Comparison of ENCODE assay signal across 20 cellular contexts in the genomic region with DNA sequence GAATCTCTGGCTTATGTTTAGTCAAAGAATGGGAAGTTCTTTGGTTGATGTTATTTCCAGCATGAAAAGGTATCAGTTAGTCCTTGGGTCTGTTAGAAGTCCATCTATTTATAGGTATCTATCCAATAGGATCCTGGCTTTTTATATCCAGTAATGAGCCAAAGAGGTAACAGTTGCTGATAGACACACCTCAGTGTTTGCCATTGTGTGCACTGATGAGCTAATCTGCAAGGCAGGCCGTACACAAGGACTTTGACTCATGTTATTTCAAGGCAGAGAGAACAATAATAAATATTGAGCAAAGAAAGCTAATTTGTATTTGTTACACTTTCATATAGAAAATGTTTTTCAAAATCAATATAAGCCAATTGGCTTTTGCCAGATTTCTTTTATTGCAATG. TPM values are rescaled to one million over a fixed set of nuclear protein-coding genes. Genes with fewer than 3 reads are reported as not detected.
DNase-seq lines count a peak whose midpoint lies in the region; ATAC-seq, FAIRE-seq and TF ChIP-seq lines count a peak whose summit lies in the region.
"Had no signal": no experiment of that assay in that cellular context is flagged by ENCODE, and none has a peak within 500 bp of the region (broad histone marks: within the 10 kb centered on the region; RNA-seq: fewer than 3 reads in every experiment).

No MANE protein-coding gene starts in this region.

- H3K27me3 Mint-ChIP-seq in neural progenitor cell (ENCODE audit: insufficient read depth, low read depth), result peaks cover 4% of the 10 kb centered on the region

- no peak overlapping the region for H2AFZ ChIP-seq in neural progenitor cell (replicated peaks)

- no peak for DNase-seq in left ventricle myocardium superior
- no peak for DNase-seq in Right ventricle myocardium inferior (ENCODE audit: missing footprints)
- DNase-seq in epithelial cell of esophagus (ENCODE audit: low read depth), result peak; percentile 6
- peak in 1 of 3 donors; percentile 56 for DNase-seq in right lobe of liver
- peak; percentile 8 for DNase-seq in small intestine
- DNase-seq in NK-92 treated with Interleukin-12 subunit alpha and Interleukin-12 subunit beta, amount 100 ng/mL, for 24 hours (lab: John Stamatoyannopoulos, UW), result no peak
- no peak for DNase-seq in neural progenitor cell (ENCODE audit: low spot score)
- no peak for DNase-seq in retina
- DNase-seq: ACHN; CD4-positive, alpha-beta memory T cell; DND-41; GDM1; GOT3; HCEC 1CT; HFFc6 had no signal

- no peak overlapping the region for H3K4me3 ChIP-seq in epithelial cell of esophagus (ENCODE audit: low read length)
- H3K4me3 ChIP-seq in right lobe of liver, result no peak overlapping the region
- no peak overlapping the region for H3K4me3 ChIP-seq in small intestine (ENCODE audit: low read depth in 1 of 2, low read length in 2 of 2)
- H3K4me3 ChIP-seq in neural progenitor cell, result no peak overlapping the region

- H3K36me3 ChIP-seq in right lobe of liver (no peaks in the 10 kb centered on the region), small intestine (ENCODE audit: control insufficient read depth in 2 of 2, insufficient read depth in 2 of 2, low read length in 2 of 2) (no peaks in the 10 kb centered on the region), neural progenitor cell (no peaks in the 10 kb centered on the region)

- no peak for FAIRE-seq in small intestine (lab: Jason Lieb, UNC)
- FAIRE-seq: D721Med, GM19239 had no signal

- H3F3A ChIP-seq in neural progenitor cell (ENCODE audit: low read depth), result no peaks in the 10 kb centered on the region

- no peak overlapping the region for H3K9ac ChIP-seq in neural progenitor cell

- ATAC-seq in left ventricle myocardium superior, result peak; percentile 93
- no peak for ATAC-seq in Right ventricle myocardium inferior
- ATAC-seq in right lobe of liver, result peak; percentile 52 to 75 (median 64)

- H3K4me1 ChIP-seq in right lobe of liver (peaks cover 0 to 35% (median 9%) of the 10 kb centered on the region in 4 donors), small intestine (ENCODE audit: control insufficient read depth in 2 of 2, insufficient read depth in 1 of 2, low read depth in 1 of 2, low read length in 1 of 2) (no peaks in the 10 kb centered on the region), neural progenitor cell (no peaks in the 10 kb centered on the region)

- no peaks in the 10 kb centered on the region for H3K27me3 ChIP-seq in right lobe of liver
- H3K27me3 ChIP-seq in small intestine (ENCODE audit: control insufficient read depth in 2 of 2, insufficient read depth in 2 of 2, low read length in 2 of 2), result no peaks in the 10 kb centered on the region
- H3K27me3 ChIP-seq in neural progenitor cell, result no peaks in the 10 kb centered on the region

- H3K9me3 ChIP-seq in right lobe of liver (no peaks in the 10 kb centered on the region), small intestine (ENCODE audit: control insufficient read depth, low read depth) (no peaks in the 10 kb centered on the region), neural progenitor cell (ENCODE audit: low read depth) (no peaks in the 10 kb centered on the region)

- H3K4me2 ChIP-seq in neural progenitor cell, result no peak overlapping the region

- H3K4me1 Mint-ChIP-seq in neural progenitor cell, result peaks cover 5% of the 10 kb centered on the region
- H3K4me1 Mint-ChIP-seq: CD4-positive, alpha-beta memory T cell had no signal

- H3K27ac ChIP-seq in right lobe of liver (peak overlapping the region; percentile 76 to 81 (median 78)), small intestine (ENCODE audit: low read depth in 1 of 2, low read length in 1 of 2) (no peak overlapping the region), neural progenitor cell (no peak overlapping the region)
- H3K27ac ChIP-seq: C4-2B, HL-60 had no signal

- no peak overlapping the region for H3K4me3 Mint-ChIP-seq in neural progenitor cell
- H3K4me3 Mint-ChIP-seq: CD4-positive, alpha-beta memory T cell; HFFc6 had no signal

- 31% methylated on average over 1 of the region's 1 CpG for WGBS in right lobe of liver (ENCODE audit: insufficient coverage, low coverage, low lambda C conversion rate, missing lambda C conversion rate)
- 17 to 48% (median 41%) methylated on average over 1 of the region's 1 CpG for WGBS in small intestine, 3 donors

- intact Hi-C loops in left ventricle myocardium superior (cut with micrococcal nuclease) (no loop called here), Right ventricle myocardium inferior (cut with DNase I) (no loop called here), right lobe of liver (cut with DNase I) (loop anchor here in 1 of 2 donors (5.0 kb wide), 1 partner anchor 92 kb away; no protein-coding TSS in a partner anchor)

- H3K27ac Mint-ChIP-seq in neural progenitor cell, result no peak overlapping the region
- H3K27ac Mint-ChIP-seq: CD4-positive, alpha-beta memory T cell; HFFc6 had no signal

- no peaks in the 10 kb centered on the region for H3K79me2 ChIP-seq in neural progenitor cell (ENCODE audit: low read depth)

- TF ChIP-seq POLR2A in right lobe of liver (IDR thresholded peaks at IDR 0.05), result no peak

- no peaks in the 10 kb centered on the region for H4K20me1 ChIP-seq in neural progenitor cell (ENCODE audit: low read depth)

- H3K36me3 Mint-ChIP-seq in neural progenitor cell, result no peaks in the 10 kb centered on the region
- H3K36me3 Mint-ChIP-seq: CD4-positive, alpha-beta memory T cell had no signal

- no peak for TF ChIP-seq CTCF in epithelial cell of esophagus (IDR thresholded peaks at IDR 0.05; ENCODE audit: insufficient read depth, low read depth, low read length, missing control alignments)
- no peak for TF ChIP-seq CTCF in right lobe of liver (IDR thresholded peaks at IDR 0.05)
- no peak for TF ChIP-seq CTCF in neural progenitor cell (IDR thresholded peaks at IDR 0.05)

- no peaks in the 10 kb centered on the region for H3K9me3 Mint-ChIP-seq in neural progenitor cell

RNA-seq across cellular contexts. Expression of a gene that starts 56.4 kb away (rescaled TPM):
- 0.45 TPM for total RNA-seq in left ventricle myocardium superior
- total RNA-seq in Right ventricle myocardium inferior, result 0.68 TPM
- 10 to 100 TPM; 14.9 to 21.9 (median 20.2) TPM for total RNA-seq in right lobe of liver
- polyA plus RNA-seq in small intestine, result under 1 TPM in 1 of 3 donors, not detected in 2; 0.67 TPM
- total RNA-seq in neural progenitor cell (ENCODE audit: low replicate concordance), result 5.4 and 7.9 TPM in 2 replicates
- total RNA-seq: A172; CD4-positive, alpha-beta memory T cell; HFFc6 had no signal
- polyA plus RNA-seq: CD4-positive, alpha-beta memory T cell had no signal

Comparison
In these comparisons a context has a peak if more than half of its experiments do, and no peak if none do; other contexts are left out.
1. DNase-seq: peak in epithelial cell of esophagus (single experiment) and small intestine (single experiment); none in left ventricle myocardium superior (single experiment), Right ventricle myocardium inferior (single experiment), NK-92 treated with Interleukin-12 subunit alpha and Interleukin-12 subunit beta, amount 100 ng/mL, for 24 hours (single experiment), neural progenitor cell (single experiment) and retina (single experiment).
2. H3K27ac ChIP-seq: peak in right lobe of liver (3 of 3); none in small intestine (0 of 2) and neural progenitor cell (single experiment).